18 cellular contexts compared by ENCODE assay signal in the genomic region with DNA sequence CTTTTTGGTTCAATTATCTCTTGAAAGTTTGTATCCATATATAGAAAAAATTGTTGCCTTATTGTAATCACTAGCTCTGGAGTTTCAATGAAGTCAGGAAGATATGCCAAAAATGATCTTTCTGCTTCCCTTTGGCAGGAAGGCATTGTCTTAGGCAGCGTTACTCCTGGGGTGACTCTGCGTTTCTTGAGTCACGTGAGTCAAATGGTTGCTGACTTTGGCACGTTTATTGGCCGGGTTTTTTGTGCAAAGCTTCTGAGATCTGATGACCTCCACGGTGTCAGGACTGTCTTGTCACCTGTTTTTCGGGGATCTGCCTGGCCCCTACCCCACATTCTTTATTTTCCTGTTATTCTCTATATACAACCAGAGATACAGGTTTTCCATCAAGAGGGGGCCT. TPM values are rescaled to one million over a fixed set of nuclear protein-coding genes. Genes with fewer than 3 reads are reported as not detected.
DNase-seq lines count a peak whose midpoint lies in the region; ATAC-seq lines count a peak whose summit lies in the region.
"Had no signal": no experiment of that assay in that cellular context is flagged by ENCODE, and none has a peak within 500 bp of the region (broad histone marks: within the 10 kb centered on the region; RNA-seq: fewer than 3 reads in every experiment).

No MANE protein-coding gene starts in this region.

- H3K4me3 Mint-ChIP-seq in activated T-helper 1 cell treated with anti-CD3 and anti-CD28 coated beads, Interleukin-12 subunit alpha, Interleukin-12 subunit beta, Interleukin-2, Interleukin-4 antibody, amounts not matched to agents 30 ng/mL and 10 ng/mL and 1 ng/mL, durations not matched to agents 14 hours and 24 hours and 36 hours, result no peak overlapping the region
- H3K4me3 Mint-ChIP-seq: B cell; CD4-positive, alpha-beta T cell; CD8-positive, alpha-beta T cell had no signal

- no peaks in the 10 kb centered on the region for H3K9me3 Mint-ChIP-seq in activated T-helper 1 cell treated with anti-CD3 and anti-CD28 coated beads, Interleukin-12 subunit alpha, Interleukin-12 subunit beta, Interleukin-2, Interleukin-4 antibody, amounts not matched to agents 30 ng/mL and 10 ng/mL and 1 ng/mL, durations not matched to agents 14 hours and 24 hours and 36 hours
- H3K9me3 Mint-ChIP-seq: CD4-positive, alpha-beta T cell; CD8-positive, alpha-beta T cell had no signal

- H3K4me1 ChIP-seq in BLaER1, result peaks cover 100% of the 10 kb centered on the region
- H3K4me1 ChIP-seq: A549, Caco-2 had no signal

- no peak overlapping the region for H3K27ac ChIP-seq in BLaER1
- H3K27ac ChIP-seq: 22Rv1, A549, C4-2B had no signal

- no peaks in the 10 kb centered on the region for H3K9me3 ChIP-seq in BLaER1
- H3K9me3 ChIP-seq: A549, Caco-2 had no signal

- no peaks in the 10 kb centered on the region for H3K4me1 Mint-ChIP-seq in activated T-helper 1 cell treated with anti-CD3 and anti-CD28 coated beads, Interleukin-12 subunit alpha, Interleukin-12 subunit beta, Interleukin-2, Interleukin-4 antibody, amounts not matched to agents 30 ng/mL and 10 ng/mL and 1 ng/mL, durations not matched to agents 14 hours and 24 hours and 36 hours (ENCODE audit: low read depth)
- H3K4me1 Mint-ChIP-seq: B cell had no signal

- DNase-seq in RPMI8226, result peak; percentile 48
- DNase-seq in pons (ENCODE audit: low spot score), result peak; percentile 16
- DNase-seq in activated T-helper 1 cell treated with anti-CD3 and anti-CD28 coated beads, Interleukin-12 subunit alpha, Interleukin-12 subunit beta, Interleukin-2, Interleukin-4 antibody, amounts not matched to agents 30 ng/mL and 10 ng/mL and 1 ng/mL, durations not matched to agents 14 hours and 24 hours and 36 hours (ENCODE audit: low spot score), result no peak
- DNase-seq: AML-193; Caco-2; Calu3; CD4-positive, alpha-beta T cell; CD8-positive, alpha-beta T cell; DMS79 treated with DMSO at 0.1 percent for 48 hours; GF-D8 had no signal

- no peaks in the 10 kb centered on the region for H3K36me3 Mint-ChIP-seq in activated T-helper 1 cell treated with anti-CD3 and anti-CD28 coated beads, Interleukin-12 subunit alpha, Interleukin-12 subunit beta, Interleukin-2, Interleukin-4 antibody, amounts not matched to agents 30 ng/mL and 10 ng/mL and 1 ng/mL, durations not matched to agents 14 hours and 24 hours and 36 hours (ENCODE audit: low read depth)
- H3K36me3 Mint-ChIP-seq: CD8-positive, alpha-beta T cell had no signal

- H3K4me3 ChIP-seq in BLaER1, result no peak overlapping the region
- H3K4me3 ChIP-seq: A549 had no signal

- H3K27me3 ChIP-seq in BLaER1, result no peaks in the 10 kb centered on the region

- H3K27ac Mint-ChIP-seq in activated T-helper 1 cell treated with anti-CD3 and anti-CD28 coated beads, Interleukin-12 subunit alpha, Interleukin-12 subunit beta, Interleukin-2, Interleukin-4 antibody, amounts not matched to agents 30 ng/mL and 10 ng/mL and 1 ng/mL, durations not matched to agents 14 hours and 24 hours and 36 hours, result no peak overlapping the region
- H3K27ac Mint-ChIP-seq: B cell; CD4-positive, alpha-beta T cell; CD8-positive, alpha-beta T cell had no signal

- peak overlapping the region; percentile 58 for H3K4me2 ChIP-seq in BLaER1
- H3K4me2 ChIP-seq: A549 had no signal

- intact Hi-C loops in activated T-helper 1 cell treated with anti-CD3 and anti-CD28 coated beads, Interleukin-12 subunit alpha, Interleukin-12 subunit beta, Interleukin-2, Interleukin-4 antibody, amounts not matched to agents 30 ng/mL and 10 ng/mL and 1 ng/mL, durations not matched to agents 14 hours and 24 hours and 36 hours (cut with micrococcal nuclease), result no loop called here

- peaks cover 4% of the 10 kb centered on the region for H3K27me3 Mint-ChIP-seq in activated T-helper 1 cell treated with anti-CD3 and anti-CD28 coated beads, Interleukin-12 subunit alpha, Interleukin-12 subunit beta, Interleukin-2, Interleukin-4 antibody, amounts not matched to agents 30 ng/mL and 10 ng/mL and 1 ng/mL, durations not matched to agents 14 hours and 24 hours and 36 hours (ENCODE audit: insufficient read depth)

- ATAC-seq in GM18498 (IDR thresholded peaks at IDR 0.05; ENCODE audit: unreplicated experiment) (no peak), GM19395 (IDR thresholded peaks at IDR 0.05; ENCODE audit: unreplicated experiment) (no peak)
- ATAC-seq: A549; CD8-positive, alpha-beta T cell had no signal

- peaks cover 98% of the 10 kb centered on the region for H3K36me3 ChIP-seq in BLaER1

- H3K9ac ChIP-seq in BLaER1, result no peak overlapping the region

- H4K20me1 ChIP-seq in BLaER1, result peaks cover 100% of the 10 kb centered on the region

RNA-seq across cellular contexts. Expression of gene PHACTR3, which starts 10.4 kb away (rescaled TPM):
- not detected in 2 replicates for total RNA-seq in activated T-helper 1 cell treated with anti-CD3 and anti-CD28 coated beads, Interleukin-12 subunit alpha, Interleukin-12 subunit beta, Interleukin-2, Interleukin-4 antibody, amounts not matched to agents 30 ng/mL and 10 ng/mL and 1 ng/mL, durations not matched to agents 14 hours and 24 hours and 36 hours
- total RNA-seq: A172; B cell; CD4-positive, alpha-beta T cell; CD8-positive, alpha-beta T cell had no signal
